In genomic region chr1:111755321-111756123, GRCh38 we compare ENCODE assay signal across 1 cellular context.
TF ChIP-seq lines count a peak whose summit lies in the region.

Gene DDX20 (plus strand): TSS chr1:111755901. CDS start chr1:111755925, 24 bp downstream.

TF ChIP-seq in HEK293, 187 proteins besides CTCF, POLR2A, EP300 and RAD21 (continued from another document):
- TF ChIP-seq ZNF501 (tag by site-specific recombination; IDR thresholded peaks at IDR 0.05), result peak; percentile 94
- peak; percentile 79; the same call in 1 of the 2 replicates for TF ChIP-seq ZSCAN18 (tag by site-specific recombination; IDR thresholded peaks at IDR 0.05)
- no peak for TF ChIP-seq ATF2 (tag by site-specific recombination; IDR thresholded peaks at IDR 0.05; ENCODE audit: low read depth)
- TF ChIP-seq ZNF830 (tag by site-specific recombination; IDR thresholded peaks at IDR 0.05; ENCODE audit: low read depth), result no peak
- no peak for TF ChIP-seq ZNF391 (tag by site-specific recombination; IDR thresholded peaks at IDR 0.05; ENCODE audit: borderline replicate concordance, low read depth)
- peak; percentile 96 for TF ChIP-seq ZBTB11 (tag by site-specific recombination; conservative IDR thresholded peaks at IDR 0.05; ENCODE audit: low read depth)
- TF ChIP-seq ZNF621 (tag by site-specific recombination; IDR thresholded peaks at IDR 0.05), result no peak
- no peak for TF ChIP-seq ZNF549 (tag by site-specific recombination; IDR thresholded peaks at IDR 0.05)
- TF ChIP-seq HIC1 (tag by site-specific recombination; IDR thresholded peaks at IDR 0.05), result peak; percentile 98
- no peak for TF ChIP-seq ZNF239 (tag by site-specific recombination; IDR thresholded peaks at IDR 0.05)
- peak; percentile 94 for TF ChIP-seq ZNF2 (tag by site-specific recombination; IDR thresholded peaks at IDR 0.05)
- no peak for TF ChIP-seq ZFP3 (tag by site-specific recombination; IDR thresholded peaks at IDR 0.05; ENCODE audit: low read depth)
- TF ChIP-seq KLF8 (tag by site-specific recombination; IDR thresholded peaks at IDR 0.05), result peak; percentile 100
- TF ChIP-seq ZNF19 (tag by site-specific recombination; IDR thresholded peaks at IDR 0.05; ENCODE audit: low read depth), result no peak
- no peak for TF ChIP-seq ZNF416 (tag by site-specific recombination; IDR thresholded peaks at IDR 0.05)
- no peak for TF ChIP-seq ZNF626 (tag by site-specific recombination; IDR thresholded peaks at IDR 0.05)
- 0 out of 2 replicates have a peak, but pooled peaks have one; percentile 15 for TF ChIP-seq ZNF148 (tag by site-specific recombination; IDR thresholded peaks at IDR 0.05; ENCODE audit: borderline replicate concordance)
- no peak for TF ChIP-seq ZNF214 (tag by site-specific recombination; IDR thresholded peaks at IDR 0.05; ENCODE audit: borderline replicate concordance)
- 0 out of 2 replicates have a peak, but pooled peaks have one; percentile 42 for TF ChIP-seq ZNF37A (tag by site-specific recombination; IDR thresholded peaks at IDR 0.05)
- no peak for TF ChIP-seq PRDM1 (tag by site-specific recombination; IDR thresholded peaks at IDR 0.05)
- peak; percentile 67; the same call in 1 of the 2 replicates for TF ChIP-seq INSM2 (tag by site-specific recombination; IDR thresholded peaks at IDR 0.05)
- TF ChIP-seq ZNF221 (tag by site-specific recombination; IDR thresholded peaks at IDR 0.05; ENCODE audit: borderline replicate concordance), result 0 out of 2 replicates have a peak, but pooled peaks have one; percentile 38
- TF ChIP-seq SCRT1 (tag by site-specific recombination; IDR thresholded peaks at IDR 0.05; ENCODE audit: borderline replicate concordance), result peak; percentile 72
- 0 out of 2 replicates have a peak, but pooled peaks have one; percentile 11 for TF ChIP-seq ZNF423 (tag by site-specific recombination; IDR thresholded peaks at IDR 0.05)
- peak; percentile 97 for TF ChIP-seq SP3 (tag by site-specific recombination; IDR thresholded peaks at IDR 0.05)
- TF ChIP-seq ZNF26 (tag by site-specific recombination; IDR thresholded peaks at IDR 0.05), result no peak
- peak; percentile 92 for TF ChIP-seq ZEB2 (tag by site-specific recombination; IDR thresholded peaks at IDR 0.05)
- no peak for TF ChIP-seq ZNF280C (tag by site-specific recombination; IDR thresholded peaks at IDR 0.05)
- TF ChIP-seq ZBTB1 (tag by site-specific recombination; IDR thresholded peaks at IDR 0.05), result no peak; the same call in 1 of the 2 replicates
